10 cellular contexts compared by ENCODE assay signal in the genomic region with DNA sequence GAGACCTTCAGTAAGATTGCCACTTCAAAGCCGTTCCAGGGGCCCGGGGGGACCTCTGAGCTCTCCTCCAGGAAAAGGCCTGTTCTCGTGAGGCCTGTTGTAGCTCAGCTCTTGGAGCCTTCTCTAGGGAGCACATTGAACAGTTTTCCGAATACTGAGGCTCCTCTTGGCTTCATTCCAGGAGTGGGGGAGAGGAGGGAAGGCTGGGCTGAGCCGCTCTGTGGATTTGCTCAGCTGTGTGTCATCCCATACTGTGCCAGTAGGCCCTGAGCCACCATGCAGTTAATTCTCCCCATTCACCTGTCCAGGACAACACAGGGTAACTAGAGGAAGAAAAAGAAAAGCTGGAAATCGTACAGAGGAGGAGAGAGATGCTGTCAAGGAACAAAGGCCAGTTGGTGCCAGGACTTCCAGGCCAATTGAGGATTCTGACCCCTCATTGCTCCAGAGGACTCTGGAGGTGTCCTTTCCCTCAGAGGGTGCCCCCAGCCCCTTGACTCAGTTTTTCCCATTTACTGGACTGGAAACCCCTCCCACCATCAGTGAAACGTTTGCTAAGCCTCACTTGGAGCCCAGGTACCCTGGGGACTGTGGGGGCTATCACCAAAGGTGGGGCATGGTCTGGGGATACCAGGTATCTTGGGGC. TPM values are rescaled to one million over a fixed set of nuclear protein-coding genes. Genes with fewer than 3 reads are reported as not detected.
DNase-seq lines count a peak whose midpoint lies in the region; ATAC-seq and TF ChIP-seq lines count a peak whose summit lies in the region.
"Had no signal": no experiment of that assay in that cellular context is flagged by ENCODE, and none has a peak within 500 bp of the region (broad histone marks: within the 10 kb centered on the region; RNA-seq: fewer than 3 reads in every experiment).

No MANE protein-coding gene starts in this region.

- H3K4me3 ChIP-seq in liver (ENCODE audit: low read depth in 1 of 3, low read length in 3 of 3) = no peak overlapping the region
- H3K4me3 ChIP-seq in uterus = no peak overlapping the region

- TF ChIP-seq CTCF in chondrocyte (IDR thresholded peaks at IDR 0.05) (no peak), liver (IDR thresholded peaks at IDR 0.05; ENCODE audit: low read depth, low read length, missing input control) (no peak), uterus (IDR thresholded peaks at IDR 0.05) (peak in 1 of 4 experiments; percentile 27)

- peak overlapping the region; percentile 42 for H3K27ac Mint-ChIP-seq in chondrocyte (ENCODE audit: unreplicated experiment)
- H3K27ac Mint-ChIP-seq: activated naive CD8-positive, alpha-beta T cell treated with anti-CD3 and anti-CD28 coated beads, Interleukin-2, amount 50 U/mL, for 24 hours had no signal

- H3K9me3 ChIP-seq in liver (ENCODE audit: control insufficient read depth in 4 of 4, low read length in 3 of 4) (no peaks in the 10 kb centered on the region), uterus (no peaks in the 10 kb centered on the region)

- H3K36me3 Mint-ChIP-seq in chondrocyte (ENCODE audit: low read depth) = peaks cover 5% of the 10 kb centered on the region

- H3K4me1 ChIP-seq in liver (ENCODE audit: control insufficient read depth in 4 of 4, insufficient read depth in 4 of 4, low read length in 3 of 4) (peaks cover 9 to 31% (median 17%) of the 10 kb centered on the region in 4 donors), uterus (peaks cover 9 to 29% of the 10 kb centered on the region in 2 donors)

- H3K27me3 Mint-ChIP-seq in chondrocyte (ENCODE audit: low read depth) = no peaks in the 10 kb centered on the region
- H3K27me3 Mint-ChIP-seq: activated naive CD8-positive, alpha-beta T cell treated with anti-CD3 and anti-CD28 coated beads, Interleukin-2, amount 50 U/mL, for 24 hours had no signal

- intact Hi-C loops in uterus (cut with DNase I; ENCODE audit: low total_unique reads) = no loop called here

- WGBS in liver = 76% methylated on average over 7 of the region's 7 CpGs

- peaks cover 38% of the 10 kb centered on the region for H3K4me1 Mint-ChIP-seq in chondrocyte (ENCODE audit: low read depth)
- H3K4me1 Mint-ChIP-seq: activated naive CD8-positive, alpha-beta T cell treated with anti-CD3 and anti-CD28 coated beads, Interleukin-2, amount 50 U/mL, for 24 hours had no signal

- no peak overlapping the region for H3K4me3 Mint-ChIP-seq in chondrocyte (ENCODE audit: unreplicated experiment)
- H3K4me3 Mint-ChIP-seq: activated naive CD8-positive, alpha-beta T cell treated with anti-CD3 and anti-CD28 coated beads, Interleukin-2, amount 50 U/mL, for 24 hours had no signal

- no peaks in the 10 kb centered on the region for H3K36me3 ChIP-seq in liver (ENCODE audit: control insufficient read depth in 4 of 4, insufficient read depth in 3 of 4, low read depth in 1 of 4, low read length in 3 of 4)
- no peaks in the 10 kb centered on the region for H3K36me3 ChIP-seq in uterus

- H3K27me3 ChIP-seq in liver (ENCODE audit: control insufficient read depth in 4 of 4, insufficient read depth in 4 of 4, low read length in 3 of 4) = no peaks in the 10 kb centered on the region
- H3K27me3 ChIP-seq in uterus = no peaks in the 10 kb centered on the region

- no peak for TF ChIP-seq POLR2A in uterus (IDR thresholded peaks at IDR 0.05)

- no peak for TF ChIP-seq RAD21 in liver (IDR thresholded peaks at IDR 0.05)

- H3K27ac ChIP-seq in liver (ENCODE audit: low read depth in 1 of 2, low read length in 2 of 2) (peak overlapping the region; percentile 15 to 81), uterus (peak overlapping the region; percentile 77 to 95)
- H3K27ac ChIP-seq: HL-60 had no signal

- peaks cover 9% of the 10 kb centered on the region for H3K9me3 Mint-ChIP-seq in chondrocyte (ENCODE audit: low read depth)

- H3K9ac ChIP-seq in liver (ENCODE audit: low read depth in 1 of 2, low read length in 2 of 2) = no peak overlapping the region

- DNase-seq in NCI-H1417 (lab: John Stamatoyannopoulos, UW) (peak in 2 of 3 experiments; percentile 6 to 41), NCI-H1417 treated with DMSO at 0.1 percent for 48 hours (lab: John Stamatoyannopoulos, UW) (no peak), chondrocyte (ENCODE audit: low spot score) (peak; percentile 33), uterus (peak; percentile 89 to 96)
- DNase-seq: activated naive CD8-positive, alpha-beta T cell treated with anti-CD3 and anti-CD28 coated beads, Interleukin-2, amount 50 U/mL, for 24 hours had no signal

- ATAC-seq in GM21737 (IDR thresholded peaks at IDR 0.05; ENCODE audit: unreplicated experiment) (no peak), GM21825 (IDR thresholded peaks at IDR 0.05; ENCODE audit: unreplicated experiment) (no peak), HG02571 (IDR thresholded peaks at IDR 0.05; ENCODE audit: unreplicated experiment) (no peak)
- ATAC-seq: activated naive CD8-positive, alpha-beta T cell treated with anti-CD3 and anti-CD28 coated beads, Interleukin-2, amount 50 U/mL, for 24 hours had no signal

TF ChIP-seq in liver, 16 proteins besides CTCF, POLR2A, EP300 and RAD21:
- TF ChIP-seq, protein P1, sequence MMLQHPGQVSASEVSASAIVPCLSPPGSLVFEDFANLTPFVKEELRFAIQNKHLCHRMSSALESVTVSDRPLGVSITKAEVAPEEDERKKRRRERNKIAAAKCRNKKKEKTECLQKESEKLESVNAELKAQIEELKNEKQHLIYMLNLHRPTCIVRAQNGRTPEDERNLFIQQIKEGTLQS (IDR thresholded peaks at IDR 0.05) = no peak
- TF ChIP-seq YY1 (IDR thresholded peaks at IDR 0.05) = no peak
- no peak for TF ChIP-seq FOXA2 (IDR thresholded peaks at IDR 0.05)
- TF ChIP-seq, protein P2, sequence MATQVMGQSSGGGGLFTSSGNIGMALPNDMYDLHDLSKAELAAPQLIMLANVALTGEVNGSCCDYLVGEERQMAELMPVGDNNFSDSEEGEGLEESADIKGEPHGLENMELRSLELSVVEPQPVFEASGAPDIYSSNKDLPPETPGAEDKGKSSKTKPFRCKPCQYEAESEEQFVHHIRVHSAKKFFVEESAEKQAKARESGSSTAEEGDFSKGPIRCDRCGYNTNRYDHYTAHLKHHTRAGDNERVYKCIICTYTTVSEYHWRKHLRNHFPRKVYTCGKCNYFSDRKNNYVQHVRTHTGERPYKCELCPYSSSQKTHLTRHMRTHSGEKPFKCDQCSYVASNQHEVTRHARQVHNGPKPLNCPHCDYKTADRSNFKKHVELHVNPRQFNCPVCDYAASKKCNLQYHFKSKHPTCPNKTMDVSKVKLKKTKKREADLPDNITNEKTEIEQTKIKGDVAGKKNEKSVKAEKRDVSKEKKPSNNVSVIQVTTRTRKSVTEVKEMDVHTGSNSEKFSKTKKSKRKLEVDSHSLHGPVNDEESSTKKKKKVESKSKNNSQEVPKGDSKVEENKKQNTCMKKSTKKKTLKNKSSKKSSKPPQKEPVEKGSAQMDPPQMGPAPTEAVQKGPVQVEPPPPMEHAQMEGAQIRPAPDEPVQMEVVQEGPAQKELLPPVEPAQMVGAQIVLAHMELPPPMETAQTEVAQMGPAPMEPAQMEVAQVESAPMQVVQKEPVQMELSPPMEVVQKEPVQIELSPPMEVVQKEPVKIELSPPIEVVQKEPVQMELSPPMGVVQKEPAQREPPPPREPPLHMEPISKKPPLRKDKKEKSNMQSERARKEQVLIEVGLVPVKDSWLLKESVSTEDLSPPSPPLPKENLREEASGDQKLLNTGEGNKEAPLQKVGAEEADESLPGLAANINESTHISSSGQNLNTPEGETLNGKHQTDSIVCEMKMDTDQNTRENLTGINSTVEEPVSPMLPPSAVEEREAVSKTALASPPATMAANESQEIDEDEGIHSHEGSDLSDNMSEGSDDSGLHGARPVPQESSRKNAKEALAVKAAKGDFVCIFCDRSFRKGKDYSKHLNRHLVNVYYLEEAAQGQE (IDR thresholded peaks at IDR 0.05) = no peak
- no peak for TF ChIP-seq RXRA (IDR thresholded peaks at IDR 0.05)
- no peak for TF ChIP-seq EGR1 (IDR thresholded peaks at IDR 0.05; ENCODE audit: low read depth in 2 of 2)
- TF ChIP-seq HNF4A (conservative IDR thresholded peaks at IDR 0.05) = no peak
- no peak for TF ChIP-seq HNF4G (IDR thresholded peaks at IDR 0.05)
- no peak for TF ChIP-seq GABPA (IDR thresholded peaks at IDR 0.05 in 1 of 2, conservative IDR thresholded peaks at IDR 0.05 in 1 of 2)
- TF ChIP-seq, protein P3, sequence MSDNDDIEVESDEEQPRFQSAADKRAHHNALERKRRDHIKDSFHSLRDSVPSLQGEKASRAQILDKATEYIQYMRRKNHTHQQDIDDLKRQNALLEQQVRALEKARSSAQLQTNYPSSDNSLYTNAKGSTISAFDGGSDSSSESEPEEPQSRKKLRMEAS (IDR thresholded peaks at IDR 0.05) = no peak
- no peak for TF ChIP-seq JUND (IDR thresholded peaks at IDR 0.05)
- TF ChIP-seq, protein P4, sequence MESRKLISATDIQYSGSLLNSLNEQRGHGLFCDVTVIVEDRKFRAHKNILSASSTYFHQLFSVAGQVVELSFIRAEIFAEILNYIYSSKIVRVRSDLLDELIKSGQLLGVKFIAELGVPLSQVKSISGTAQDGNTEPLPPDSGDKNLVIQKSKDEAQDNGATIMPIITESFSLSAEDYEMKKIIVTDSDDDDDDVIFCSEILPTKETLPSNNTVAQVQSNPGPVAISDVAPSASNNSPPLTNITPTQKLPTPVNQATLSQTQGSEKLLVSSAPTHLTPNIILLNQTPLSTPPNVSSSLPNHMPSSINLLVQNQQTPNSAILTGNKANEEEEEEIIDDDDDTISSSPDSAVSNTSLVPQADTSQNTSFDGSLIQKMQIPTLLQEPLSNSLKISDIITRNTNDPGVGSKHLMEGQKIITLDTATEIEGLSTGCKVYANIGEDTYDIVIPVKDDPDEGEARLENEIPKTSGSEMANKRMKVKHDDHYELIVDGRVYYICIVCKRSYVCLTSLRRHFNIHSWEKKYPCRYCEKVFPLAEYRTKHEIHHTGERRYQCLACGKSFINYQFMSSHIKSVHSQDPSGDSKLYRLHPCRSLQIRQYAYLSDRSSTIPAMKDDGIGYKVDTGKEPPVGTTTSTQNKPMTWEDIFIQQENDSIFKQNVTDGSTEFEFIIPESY (IDR thresholded peaks at IDR 0.05) = no peak
- no peak for TF ChIP-seq NR2F2 (IDR thresholded peaks at IDR 0.05)

RNA-seq across cellular contexts. Expression of a gene that starts 41.4 kb away (rescaled TPM):
- total RNA-seq in chondrocyte (24.6 to 33.8 TPM (median 33.2 TPM) in 3 replicates), liver (10 to 100 TPM in 1 of 2 donors, 1 to 10 TPM in 1; 7.7 to 14.1 TPM), uterus (10 to 100 TPM in 3 of 4 donors, 1 to 10 TPM in 1; 7.1 to 41.8 (median 28.4) TPM)
- 10 to 100 TPM in 1 of 2 donors, 1 to 10 TPM in 1; 7.8 to 15.4 TPM for polyA plus RNA-seq in liver

RNA-seq across cellular contexts. Expression of a gene that starts 57.5 kb away (rescaled TPM):
- total RNA-seq in chondrocyte = 10.9 to 12.8 TPM (median 12.6 TPM) in 3 replicates
- 1 to 10 TPM; 5.0 to 7.2 TPM for total RNA-seq in liver
- 1 to 10 TPM in 1 of 2 donors, under 1 TPM in 1; 0.89 to 1.6 TPM for polyA plus RNA-seq in liver
- total RNA-seq in uterus = 10 to 100 TPM in 1 of 4 donors, 1 to 10 TPM in 3; 1.5 to 45.6 (median 5.4) TPM
